Comparison of ENCODE assay signal across 15 cellular contexts in the genomic region with DNA sequence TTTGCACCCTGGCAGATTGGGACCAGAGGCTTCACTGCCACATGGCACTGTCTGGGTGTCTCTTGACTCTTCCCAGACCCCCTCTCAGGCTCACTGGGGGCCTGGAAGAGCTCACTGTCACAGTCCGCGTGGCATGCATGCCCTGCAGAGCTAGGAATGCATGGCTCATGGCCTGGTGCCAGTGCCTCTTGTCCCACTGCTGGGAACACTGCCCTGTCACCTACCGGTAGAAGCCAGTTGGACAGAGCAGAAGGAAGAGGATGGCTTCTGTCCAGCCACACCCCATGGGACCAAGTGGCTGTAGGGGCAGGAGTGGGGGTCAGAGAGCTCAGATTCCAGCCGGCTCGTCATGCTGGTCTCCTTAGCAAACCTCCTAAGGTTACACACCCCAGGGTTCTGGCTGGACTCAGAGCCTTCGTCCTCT. TPM values are rescaled to one million over a fixed set of nuclear protein-coding genes. Genes with fewer than 3 reads are reported as not detected.
A peak's percentile ranks its signal among the peaks of the same experiment; 100 is the strongest.
DNase-seq lines count a peak whose midpoint lies in the region; ATAC-seq, FAIRE-seq and TF ChIP-seq lines count a peak whose summit lies in the region.
"Had no signal": no experiment of that assay in that cellular context is flagged by ENCODE, and none has a peak within 500 bp of the region (broad histone marks: within the 10 kb centered on the region; RNA-seq: fewer than 3 reads in every experiment).

No MANE protein-coding gene starts in this region.

- ATAC-seq in HG03097 (IDR thresholded peaks at IDR 0.05; ENCODE audit: low FRiP score, unreplicated experiment), result no peak

- no peak overlapping the region for H3K4me3 ChIP-seq in A673 (ENCODE audit: low read depth, low read length, poor library complexity, severe bottlenecking)
- H3K4me3 ChIP-seq in cardiac muscle cell, result no peak overlapping the region
- no peak overlapping the region for H3K4me3 ChIP-seq in neuronal stem cell (ENCODE audit: low read length in 2 of 2)
- H3K4me3 ChIP-seq in small intestine (ENCODE audit: low read depth in 1 of 2, low read length in 2 of 2), result no peak overlapping the region
- H3K4me3 ChIP-seq: vagina had no signal

- DNase-seq in A673 (ENCODE audit: low spot score) (peak; percentile 34), NCI-H1092 (lab: John Stamatoyannopoulos, UW) (peak; percentile 9), cardiac muscle cell (ENCODE audit: low read depth in 1 of 2, low spot score in 1 of 2) (peak in 1 of 2 donors; percentile 95), neuronal stem cell (ENCODE audit: low spot score) (no peak), small intestine (no peak)
- DNase-seq in activated naive CD4-positive, alpha-beta T cell (lab: John Stamatoyannopoulos, UW), result no peak
- DNase-seq in activated T-cell treated with anti-CD3 and anti-CD28 coated beads, Interleukin-2, amount 50 U/mL, for 48 hours, result no peak
- DNase-seq: activated CD4-positive, CD25-positive, alpha-beta regulatory T cell; amniotic stem cell; NCI-H1417 treated with DMSO at 0.1 percent for 48 hours; stimulated activated CD8-positive, alpha-beta memory T cell treated with anti-CD3 and anti-CD28 coated beads, Interleukin-4, amount 100 ng/mL, for 48 hours had no signal

- intact Hi-C loops in A673 (cut with micrococcal nuclease; ENCODE audit: unreplicated experiment), result no loop called here

- H3K4me2 ChIP-seq in neuronal stem cell (ENCODE audit: insufficient read depth, low read length, poor library complexity, severe bottlenecking), result no peak overlapping the region

- no peak overlapping the region for H2AFZ ChIP-seq in neuronal stem cell (ENCODE audit: low read length)

- H2BK5ac ChIP-seq in neuronal stem cell (ENCODE audit: low read length), result peak overlapping the region; percentile 19

- H3K4me1 ChIP-seq in A673 (ENCODE audit: insufficient read depth, low read length, poor library complexity, severe bottlenecking), result no peaks in the 10 kb centered on the region
- H3K4me1 ChIP-seq in cardiac muscle cell (ENCODE audit: low read depth), result peaks cover 16% of the 10 kb centered on the region
- H3K4me1 ChIP-seq in neuronal stem cell (ENCODE audit: control insufficient read depth in 2 of 2, insufficient read depth in 1 of 2, low read depth in 1 of 2, low read length in 2 of 2), result peaks cover 0 to 2% of the 10 kb centered on the region in 2 donors
- no peaks in the 10 kb centered on the region for H3K4me1 ChIP-seq in small intestine (ENCODE audit: control insufficient read depth in 2 of 2, insufficient read depth in 1 of 2, low read depth in 1 of 2, low read length in 1 of 2)

- peak overlapping the region; percentile 88 for H3K18ac ChIP-seq in neuronal stem cell (ENCODE audit: low read length)

- no peak overlapping the region for H4K91ac ChIP-seq in neuronal stem cell (ENCODE audit: low read depth, low read length, poor library complexity)

- H3K36me3 ChIP-seq in A673 (ENCODE audit: insufficient read depth, low read length, poor library complexity, severe bottlenecking) (no peaks in the 10 kb centered on the region), cardiac muscle cell (no peaks in the 10 kb centered on the region), neuronal stem cell (replicated peaks in 1 of 2; ENCODE audit: control insufficient read depth in 2 of 2, insufficient read depth in 2 of 2, low read length in 2 of 2) (no peaks in the 10 kb centered on the region), small intestine (ENCODE audit: control insufficient read depth in 2 of 2, insufficient read depth in 2 of 2, low read length in 2 of 2) (no peaks in the 10 kb centered on the region)
- H3K36me3 ChIP-seq: vagina had no signal

- H3K9me3 ChIP-seq in A673 (ENCODE audit: low read depth, low read length, poor library complexity, severe bottlenecking) (no peaks in the 10 kb centered on the region), cardiac muscle cell (ENCODE audit: low read depth) (no peaks in the 10 kb centered on the region), neuronal stem cell (replicated peaks in 1 of 2; ENCODE audit: control insufficient read depth in 2 of 2, insufficient read depth in 1 of 2, low read depth in 1 of 2, low read length in 2 of 2) (no peaks in the 10 kb centered on the region), small intestine (ENCODE audit: control insufficient read depth, low read depth) (no peaks in the 10 kb centered on the region)
- H3K9me3 ChIP-seq: vagina had no signal

- WGBS in neuronal stem cell (ENCODE audit: extremely low coverage in 2 of 2, insufficient read length in 2 of 2, insufficient replicate concordance in 1 of 2), 2 donors, result no CpG with 5 or more reads among the region's 6 CpGs
- WGBS in small intestine, 3 donors, result 45 to 74% (median 60%) methylated on average over 6 of the region's 6 CpGs

- H3K27me3 ChIP-seq in A673 (replicated peaks; ENCODE audit: insufficient read depth, low read depth, low read length, poor library complexity), result no peaks in the 10 kb centered on the region
- no peaks in the 10 kb centered on the region for H3K27me3 ChIP-seq in cardiac muscle cell
- peaks cover 0 to 9% (median 0%) of the 10 kb centered on the region in 3 experiments for H3K27me3 ChIP-seq in neuronal stem cell (ENCODE audit: control insufficient read depth in 3 of 3, insufficient read depth in 3 of 3, low read depth in 1 of 3, low read length in 3 of 3)
- H3K27me3 ChIP-seq in small intestine (ENCODE audit: control insufficient read depth in 2 of 2, insufficient read depth in 2 of 2, low read length in 2 of 2), result peaks cover 0 to 2% of the 10 kb centered on the region in 2 donors
- H3K27me3 ChIP-seq: vagina had no signal

- peak overlapping the region; percentile 47 for H3K9ac ChIP-seq in neuronal stem cell (ENCODE audit: low read depth, low read length, poor library complexity)

- no peak overlapping the region for H3K4ac ChIP-seq in neuronal stem cell (ENCODE audit: low read length)

- H2BK120ac ChIP-seq in neuronal stem cell (ENCODE audit: low read depth, low read length), result no peak overlapping the region

- H3K27ac ChIP-seq in A673 (ENCODE audit: low read depth, low read length, poor library complexity, severe bottlenecking) (no peak overlapping the region), cardiac muscle cell (peak overlapping the region; percentile 93), neuronal stem cell (replicated peaks; ENCODE audit: low read length) (no peak overlapping the region), small intestine (ENCODE audit: low read depth in 1 of 2, low read length in 1 of 2) (no peak overlapping the region)
- H3K27ac ChIP-seq: vagina had no signal

- H3K14ac ChIP-seq in neuronal stem cell (ENCODE audit: low read length), result no peak overlapping the region

- no TSS peak for BruUV-seq in A673 (replicated peaks; lab: Mats Ljungman, UMichigan)

- H3K23ac ChIP-seq in neuronal stem cell (ENCODE audit: low read depth, low read length, poor library complexity), result no peak overlapping the region

- CTCF ChIA-PET in A673 (lab: Charles Lee), result no interaction called here

- no peak overlapping the region for H2BK12ac ChIP-seq in neuronal stem cell (ENCODE audit: low read length)

- H2AK5ac ChIP-seq in neuronal stem cell (ENCODE audit: low read depth, low read length), result no peak overlapping the region

- TF ChIP-seq CTCF in A673 (conservative IDR thresholded peaks at IDR 0.05; ENCODE audit: low read depth, low read length), result no peak
- no peak for TF ChIP-seq CTCF in cardiac muscle cell (IDR thresholded peaks at IDR 0.05; ENCODE audit: low read depth, low read length)

- no peak overlapping the region for H2BK15ac ChIP-seq in neuronal stem cell (ENCODE audit: low read length)

- POLR2A ChIA-PET in A673 (lab: Charles Lee; ENCODE audit: low non-redundant PET), result no interaction called here

- H4K8ac ChIP-seq in neuronal stem cell (ENCODE audit: low read depth, low read length), result no peak overlapping the region

- H3K79me1 ChIP-seq in neuronal stem cell (ENCODE audit: low read depth, low read length), result no peaks in the 10 kb centered on the region

- FAIRE-seq in small intestine (lab: Jason Lieb, UNC), result no peak

RNA-seq across cellular contexts. Expression of gene MB, which starts 29.7 kb away (rescaled TPM):
- 0.30 and 0.46 TPM in 2 replicates for total RNA-seq in A673 (2021)
- total RNA-seq in cardiac muscle cell, result 952 and 1,065 TPM in 2 replicates
- polyA plus RNA-seq in cardiac muscle cell, result 829 and 1,030 TPM in 2 replicates
- 0.26 TPM for polyA plus RNA-seq in neuronal stem cell (2013, experiment 1 of 2)
- 0.19 TPM for polyA plus RNA-seq in neuronal stem cell (2013, experiment 2 of 2)
- 100 to 1,000 TPM in 1 of 3 donors, 10 to 100 TPM in 1, 1 to 10 TPM in 1; 1.9 to 106 (median 76.9) TPM for polyA plus RNA-seq in small intestine
- total RNA-seq: fibroblast of villous mesenchyme, vagina had no signal
- polyA plus RNA-seq: keratinocyte had no signal

RNA-seq across cellular contexts. Expression of gene RASD2, which starts 46.8 kb away (rescaled TPM):
- 1.3 and 3.1 TPM in 2 replicates for total RNA-seq in A673 (2021)
- total RNA-seq in cardiac muscle cell, result 1.1 and 1.2 TPM in 2 replicates
- 0.61 and 2.3 TPM in 2 replicates for polyA plus RNA-seq in cardiac muscle cell
- polyA plus RNA-seq in neuronal stem cell (2013, experiment 1 of 2), result 0.29 TPM
- 0.28 TPM for polyA plus RNA-seq in neuronal stem cell (2013, experiment 2 of 2)
- polyA plus RNA-seq in small intestine, result 1 to 10 TPM in 2 of 3 donors, under 1 TPM in 1; 0.54 to 1.8 (median 1.6) TPM
- total RNA-seq: fibroblast of villous mesenchyme had no signal

Comparison
In these comparisons a context has a peak if more than half of its experiments do, and no peak if none do; other contexts are left out.
1. DNase-seq: peak in A673 (single experiment) and NCI-H1092 (single experiment); none in neuronal stem cell (single experiment), small intestine (single experiment), activated naive CD4-positive, alpha-beta T cell (0 of 4) and activated T-cell treated with anti-CD3 and anti-CD28 coated beads, Interleukin-2, amount 50 U/mL, for 48 hours (0 of 2).
2. RNA of gene MB, which starts 29.7 kb away (total RNA-seq): 952 to 1,065 TPM in cardiac muscle cell; 0.30 to 0.46 TPM in A673; every median in the first group is over 100 times any median in the second.